In genomic region chr1:228807904-228808487, GRCh38 we compare ENCODE assay signal across 16 cellular contexts.
DNase-seq lines count a peak whose midpoint lies in the region; ATAC-seq and TF ChIP-seq lines count a peak whose summit lies in the region.
"Had no signal": no experiment of that assay in that cellular context is flagged by ENCODE, and none has a peak within 500 bp of the region (broad histone marks: within the 10 kb centered on the region; RNA-seq: fewer than 3 reads in every experiment).

No MANE protein-coding gene starts in this region.

- H3K4me2 ChIP-seq in trophoblast cell (ENCODE audit: low read length) = no peak overlapping the region

- H2AFZ ChIP-seq in trophoblast cell (ENCODE audit: insufficient read depth, low read length, poor library complexity) = no peak overlapping the region

- no peaks in the 10 kb centered on the region for H3K9me3 Mint-ChIP-seq in activated CD8-positive, alpha-beta memory T cell treated with anti-CD3 and anti-CD28 coated beads, Interleukin-2, amount 10 ng/mL, durations not matched to agents 7 days and 5 days (ENCODE audit: low read depth)
- peaks cover 4% of the 10 kb centered on the region for H3K9me3 Mint-ChIP-seq in activated CD4-positive, alpha-beta memory T cell treated with anti-CD3 and anti-CD28 coated beads for 36 hours
- H3K9me3 Mint-ChIP-seq: CD14-positive monocyte; CD8-positive, alpha-beta T cell had no signal

- H2BK12ac ChIP-seq in trophoblast cell (ENCODE audit: low read length) = peak overlapping the region; percentile 55

- peak overlapping the region; percentile 47 for H2BK120ac ChIP-seq in trophoblast cell (ENCODE audit: insufficient read depth, low read length, poor library complexity)

- POLR2A ChIA-PET in activated CD4-positive, alpha-beta memory T cell treated with anti-CD3 and anti-CD28 coated beads for 36 hours (lab: Charles Lee) = no interaction called here

- peaks cover 22 to 25% of the 10 kb centered on the region in 2 experiments for H3K4me1 ChIP-seq in trophoblast cell (ENCODE audit: control insufficient read depth in 1 of 2, insufficient read depth in 2 of 2, low read length in 2 of 2)
- H3K4me1 ChIP-seq in right lobe of liver = peaks cover 0 to 17% (median 8%) of the 10 kb centered on the region in 4 donors

- no peak overlapping the region for H2BK5ac ChIP-seq in trophoblast cell (ENCODE audit: low read depth, low read length, poor library complexity)

- peaks cover 26% of the 10 kb centered on the region for H3K79me1 ChIP-seq in trophoblast cell (ENCODE audit: low read length)

- H3K4me3 Mint-ChIP-seq in activated CD8-positive, alpha-beta memory T cell treated with anti-CD3 and anti-CD28 coated beads, Interleukin-2, amount 10 ng/mL, durations not matched to agents 7 days and 5 days = no peak overlapping the region
- no peak overlapping the region for H3K4me3 Mint-ChIP-seq in activated CD4-positive, alpha-beta memory T cell treated with anti-CD3 and anti-CD28 coated beads for 36 hours
- H3K4me3 Mint-ChIP-seq: CD14-positive monocyte; CD8-positive, alpha-beta T cell had no signal

- peak overlapping the region; percentile 23 for H4K91ac ChIP-seq in trophoblast cell (ENCODE audit: low read depth, low read length)

- H3K4me3 ChIP-seq in trophoblast cell (ENCODE audit: low read depth, low read length) (no peak overlapping the region), right lobe of liver (no peak overlapping the region)

- no peaks in the 10 kb centered on the region for H3K9me3 ChIP-seq in trophoblast cell (ENCODE audit: insufficient read depth, low read depth, low read length)
- no peaks in the 10 kb centered on the region for H3K9me3 ChIP-seq in right lobe of liver

- peaks cover 65% of the 10 kb centered on the region for H3K4me1 Mint-ChIP-seq in activated CD8-positive, alpha-beta memory T cell treated with anti-CD3 and anti-CD28 coated beads, Interleukin-2, amount 10 ng/mL, durations not matched to agents 7 days and 5 days
- peaks cover 49% of the 10 kb centered on the region for H3K4me1 Mint-ChIP-seq in activated CD4-positive, alpha-beta memory T cell treated with anti-CD3 and anti-CD28 coated beads for 36 hours (ENCODE audit: low read depth)

- H3K18ac ChIP-seq in trophoblast cell (ENCODE audit: low read length) = no peak overlapping the region

- TF ChIP-seq CTCF in right lobe of liver (IDR thresholded peaks at IDR 0.05) = no peak

- H3K36me3 Mint-ChIP-seq in activated CD8-positive, alpha-beta memory T cell treated with anti-CD3 and anti-CD28 coated beads, Interleukin-2, amount 10 ng/mL, durations not matched to agents 7 days and 5 days = peaks cover 7% of the 10 kb centered on the region
- H3K36me3 Mint-ChIP-seq in activated CD4-positive, alpha-beta memory T cell treated with anti-CD3 and anti-CD28 coated beads for 36 hours = no peaks in the 10 kb centered on the region
- H3K36me3 Mint-ChIP-seq: CD14-positive monocyte; CD8-positive, alpha-beta T cell had no signal

- H4K8ac ChIP-seq in trophoblast cell (ENCODE audit: low read depth, low read length) = no peak overlapping the region

- TF ChIP-seq POLR2A in right lobe of liver (IDR thresholded peaks at IDR 0.05) = no peak

- no peak overlapping the region for H3K9ac ChIP-seq in trophoblast cell (ENCODE audit: low read length)

- no peak overlapping the region for H4K12ac ChIP-seq in trophoblast cell (ENCODE audit: low read depth, low read length)

- intact Hi-C loops in activated CD4-positive, alpha-beta memory T cell treated with anti-CD3 and anti-CD28 coated beads for 36 hours (cut with micrococcal nuclease) = no loop called here
- intact Hi-C loops in right lobe of liver (cut with DNase I) = no loop called here

- H3K79me2 ChIP-seq in trophoblast cell (ENCODE audit: control insufficient read depth, insufficient read depth, low read length, poor library complexity) = no peaks in the 10 kb centered on the region

- H3K4ac ChIP-seq in trophoblast cell (ENCODE audit: low read depth, low read length) = no peak overlapping the region

- no peak overlapping the region for H2AK5ac ChIP-seq in trophoblast cell (ENCODE audit: low read length)

- H3K36me3 ChIP-seq in trophoblast cell (ENCODE audit: control insufficient read depth in 1 of 2, insufficient read depth in 2 of 2, low read length in 2 of 2) = no peaks in the 10 kb centered on the region
- H3K36me3 ChIP-seq in right lobe of liver = no peaks in the 10 kb centered on the region

- no peak for ATAC-seq in activated CD8-positive, alpha-beta memory T cell treated with anti-CD3 and anti-CD28 coated beads, Interleukin-2, amount 10 ng/mL, durations not matched to agents 7 days and 5 days
- ATAC-seq in right lobe of liver = no peak
- ATAC-seq: CD8-positive, alpha-beta T cell; HCT116 had no signal

- H3K27me3 ChIP-seq in trophoblast cell (ENCODE audit: insufficient read depth, low read length) = no peaks in the 10 kb centered on the region
- no peaks in the 10 kb centered on the region for H3K27me3 ChIP-seq in right lobe of liver

- DNase-seq in activated CD8-positive, alpha-beta memory T cell treated with anti-CD3 and anti-CD28 coated beads, Interleukin-2, amount 50 U/mL, for 48 hours = peak; percentile 20
- DNase-seq in activated CD8-positive, alpha-beta memory T cell treated with anti-CD3 and anti-CD28 coated beads, Interleukin-2, amount 10 ng/mL, durations not matched to agents 7 days and 5 days = no peak
- DNase-seq in RPMI8226 = peak; percentile 34
- no peak for DNase-seq in trophoblast cell
- DNase-seq in ureter (ENCODE audit: low spot score) = peak; percentile 31
- DNase-seq in activated CD4-positive, alpha-beta memory T cell treated with anti-CD3 and anti-CD28 coated beads for 36 hours = no peak
- DNase-seq in activated T-cell treated with anti-CD3 and anti-CD28 coated beads, Interleukin-2, amount 50 U/mL, for 48 hours = no peak
- no peak for DNase-seq in right lobe of liver
- DNase-seq: CD8-positive, alpha-beta T cell; COR-L47; DMS153; DND-41; GDM1 had no signal

- H3K27ac Mint-ChIP-seq in activated CD8-positive, alpha-beta memory T cell treated with anti-CD3 and anti-CD28 coated beads, Interleukin-2, amount 10 ng/mL, durations not matched to agents 7 days and 5 days = no peak overlapping the region
- no peak overlapping the region for H3K27ac Mint-ChIP-seq in activated CD4-positive, alpha-beta memory T cell treated with anti-CD3 and anti-CD28 coated beads for 36 hours
- H3K27ac Mint-ChIP-seq: CD8-positive, alpha-beta T cell had no signal

- no peak overlapping the region for H3K27ac ChIP-seq in trophoblast cell (ENCODE audit: low read depth, low read length)
- H3K27ac ChIP-seq in right lobe of liver = no peak overlapping the region
- H3K27ac ChIP-seq: 22Rv1 had no signal

- H3K14ac ChIP-seq in trophoblast cell (ENCODE audit: low read length) = no peak overlapping the region

- H3K27me3 Mint-ChIP-seq in activated CD8-positive, alpha-beta memory T cell treated with anti-CD3 and anti-CD28 coated beads, Interleukin-2, amount 10 ng/mL, durations not matched to agents 7 days and 5 days = no peaks in the 10 kb centered on the region
- no peaks in the 10 kb centered on the region for H3K27me3 Mint-ChIP-seq in activated CD4-positive, alpha-beta memory T cell treated with anti-CD3 and anti-CD28 coated beads for 36 hours

- WGBS in trophoblast cell (ENCODE audit: extremely low coverage, insufficient coverage, insufficient read length) = no CpG with 5 or more reads among the region's 7 CpGs
- 45% methylated on average over 4 of the region's 7 CpGs for WGBS in right lobe of liver (ENCODE audit: insufficient coverage, low coverage, low lambda C conversion rate, missing lambda C conversion rate)

- no peak overlapping the region for H3K23ac ChIP-seq in trophoblast cell (ENCODE audit: low read length)

- CTCF ChIA-PET in activated CD8-positive, alpha-beta memory T cell treated with anti-CD3 and anti-CD28 coated beads, Interleukin-2, amount 10 ng/mL, durations not matched to agents 7 days and 5 days (lab: Charles Lee) = interaction anchor here (2.1 kb wide), 1 partner anchor 12 kb away, joined by 4 read pairs; no protein-coding TSS in a partner anchor
- CTCF ChIA-PET in activated CD4-positive, alpha-beta memory T cell treated with anti-CD3 and anti-CD28 coated beads for 36 hours (lab: Charles Lee) = no interaction called here

Comparison
In these comparisons a context has a peak if more than half of its experiments do, and no peak if none do; other contexts are left out.
1. DNase-seq: peak in activated CD8-positive, alpha-beta memory T cell treated with anti-CD3 and anti-CD28 coated beads, Interleukin-2, amount 50 U/mL, for 48 hours (single experiment), RPMI8226 (single experiment) and ureter (single experiment); none in activated CD8-positive, alpha-beta memory T cell treated with anti-CD3 and anti-CD28 coated beads, Interleukin-2, amount 10 ng/mL, durations not matched to agents 7 days and 5 days (single experiment), trophoblast cell (0 of 2), activated CD4-positive, alpha-beta memory T cell treated with anti-CD3 and anti-CD28 coated beads for 36 hours (single experiment), activated T-cell treated with anti-CD3 and anti-CD28 coated beads, Interleukin-2, amount 50 U/mL, for 48 hours (0 of 2) and right lobe of liver (0 of 3).